8 cellular contexts compared by ENCODE assay signal in genomic region chr11:104968365-104968855, GRCh38. TPM values are rescaled to one million over a fixed set of nuclear protein-coding genes. Genes with fewer than 3 reads are reported as not detected.
DNase-seq lines count a peak whose midpoint lies in the region; ATAC-seq and TF ChIP-seq lines count a peak whose summit lies in the region.

Gene CASP4 (minus strand): TSS chr11:104968574. CDS start chr11:104968525, 49 bp downstream.

- peak in 1 of 3 donors; percentile 33 for TF ChIP-seq POLR2A in spleen (IDR thresholded peaks at IDR 0.05)

- peak within 1 kb of the TSS; percentile 49 for H2AFZ ChIP-seq in hepatocyte

- intact Hi-C loops in spleen (cut with DNase I; ENCODE audit: low total_unique reads) = no loop called here

- H3K27ac ChIP-seq in hepatocyte (peak within 1 kb of the TSS; percentile 88), spleen (peak within 1 kb of the TSS; percentile 90 to 95 (median 91))

- H3K9me3 ChIP-seq in hepatocyte (ENCODE audit: low read depth) (no peaks in the 10 kb centered on the region), spleen (peaks cover 0 to 28% (median 25%) of the 10 kb centered on the region in 8 donors)

- H3K4me1 ChIP-seq in hepatocyte (ENCODE audit: insufficient read depth) (peaks cover 5% of the 10 kb centered on the region), spleen (peaks cover 23 to 49% (median 38%) of the 10 kb centered on the region in 6 donors)

- TF ChIP-seq CTCF in hepatocyte (IDR thresholded peaks at IDR 0.05; ENCODE audit: poor library complexity) = no peak
- peak in 1 of 11 experiments; percentile 8 for TF ChIP-seq CTCF in spleen (IDR thresholded peaks at IDR 0.05 in 8 of 11, conservative IDR thresholded peaks at IDR 0.05 in 3 of 11)

- H4K20me1 ChIP-seq in hepatocyte (ENCODE audit: insufficient read depth, poor library complexity, severe bottlenecking) = no peaks in the 10 kb centered on the region

- 19% methylated on average over 4 of the region's 4 CpGs for WGBS in hepatocyte (ENCODE audit: low lambda C conversion rate, missing lambda C conversion rate)
- WGBS in spleen, 5 donors = 0 to 1% (median 0%) methylated on average over 4 of the region's 4 CpGs

- ATAC-seq in GM18511 (IDR thresholded peaks at IDR 0.05; ENCODE audit: unreplicated experiment) = peak; percentile 90
- peak; percentile 81 for ATAC-seq in HG03025 (IDR thresholded peaks at IDR 0.05; ENCODE audit: low FRiP score, unreplicated experiment)

- no peaks in the 10 kb centered on the region for H3K27me3 ChIP-seq in hepatocyte
- no peaks in the 10 kb centered on the region for H3K27me3 ChIP-seq in spleen (replicated peaks in 1 of 7)

- peaks cover 6% of the 10 kb centered on the region for H3K79me2 ChIP-seq in hepatocyte

- H3K9me2 ChIP-seq in hepatocyte (replicated peaks; ENCODE audit: insufficient read depth) = no peaks in the 10 kb centered on the region

- no peaks in the 10 kb centered on the region for H3K36me3 ChIP-seq in hepatocyte (replicated peaks; ENCODE audit: insufficient read depth, low read depth)
- peaks cover 0 to 24% (median 4%) of the 10 kb centered on the region in 6 donors for H3K36me3 ChIP-seq in spleen

- H3K4me2 ChIP-seq in hepatocyte = peak within 1 kb of the TSS; percentile 68

- DNase-seq in AG20443 (ENCODE audit: low spot score) (peak; percentile 63), NCI-H460 (ENCODE audit: extremely low read depth, low read depth) (peak; percentile 56), amniotic stem cell (lab: John Stamatoyannopoulos, UW) (peak; percentile 52), hepatocyte (ENCODE audit: low spot score) (peak; percentile 67), spleen (no peak)
- DNase-seq in stimulated activated CD8-positive, alpha-beta memory T cell treated with anti-CD3 and anti-CD28 coated beads, Interleukin-4, amount 100 ng/mL, for 48 hours = no peak

- H3K4me3 ChIP-seq in hepatocyte = peak within 1 kb of the TSS; percentile 27
- H3K4me3 ChIP-seq in spleen = peak within 1 kb of the TSS; percentile 45 to 70 (median 52)

RNA-seq across cellular contexts. Expression of gene CASP4, which starts in this region (rescaled TPM):
- 146 and 150 TPM in 2 replicates for total RNA-seq in NCI-H460 (2014; rRNA removed; shearing (Covaris generic))
- polyA plus RNA-seq in NCI-H460 (2014; cell fraction: nucleus; rRNA removed) = 76.3 and 114 TPM in 2 replicates
- total RNA-seq in hepatocyte (50.9 and 56.1 TPM in 2 replicates), spleen (100 to 1,000 TPM; 112 to 309 (median 158) TPM)
- polyA plus RNA-seq in hepatocyte (15.8 and 18.8 TPM in 2 replicates), spleen (100 to 1,000 TPM in 2 of 3 donors, 10 to 100 TPM in 1; 98.1 to 116 (median 109) TPM)

Comparison
In these comparisons a context has a peak if more than half of its experiments do, and no peak if none do; other contexts are left out.
1. DNase-seq: peak in AG20443 (single experiment), NCI-H460 (single experiment), amniotic stem cell (single experiment) and hepatocyte (single experiment); none in spleen (single experiment) and stimulated activated CD8-positive, alpha-beta memory T cell treated with anti-CD3 and anti-CD28 coated beads, Interleukin-4, amount 100 ng/mL, for 48 hours (single experiment).